ENCODE assay signal across 11 cellular contexts in genomic region chr21:33011462-33011861, GRCh38. TPM values are rescaled to one million over a fixed set of nuclear protein-coding genes. Genes with fewer than 3 reads are reported as not detected.
DNase-seq lines count a peak whose midpoint lies in the region; ATAC-seq and TF ChIP-seq lines count a peak whose summit lies in the region.
"Had no signal": no experiment of that assay in that cellular context is flagged by ENCODE, and none has a peak within 500 bp of the region (broad histone marks: within the 10 kb centered on the region; RNA-seq: fewer than 3 reads in every experiment).

No MANE protein-coding gene starts in this region.

- no peaks in the 10 kb centered on the region for H3K4me1 Mint-ChIP-seq in CD4-positive, alpha-beta T cell (ENCODE audit: low read depth)
- H3K4me1 Mint-ChIP-seq: CD4-positive, alpha-beta memory T cell had no signal

- ATAC-seq in heart right ventricle (no peak), HG02970 (IDR thresholded peaks at IDR 0.05; ENCODE audit: low FRiP score, unreplicated experiment) (no peak)
- ATAC-seq in CD4-positive, alpha-beta T cell (ENCODE audit: poor library complexity): no peak

- H3K36me3 ChIP-seq in right atrium auricular region: no peaks in the 10 kb centered on the region
- no peaks in the 10 kb centered on the region for H3K36me3 ChIP-seq in heart right ventricle
- no peaks in the 10 kb centered on the region for H3K36me3 ChIP-seq in hepatocyte (replicated peaks; ENCODE audit: insufficient read depth, low read depth)

- DNase-seq in right atrium auricular region (ENCODE audit: low spot score) (peak; percentile 61), heart right ventricle (no peak), SK-MEL-5 (ENCODE audit: low read depth, low spot score) (peak; percentile 24), hepatocyte (ENCODE audit: low spot score) (peak; percentile 48), NOMO-1 (lab: John Stamatoyannopoulos, UW; ENCODE audit: unreplicated experiment in 2 of 2) (no peak), GM20000 (ENCODE audit: low spot score) (no peak)
- DNase-seq in CD4-positive, alpha-beta T cell: no peak
- DNase-seq: activated naive CD4-positive, alpha-beta T cell; CD4-positive, alpha-beta memory T cell; effector CD4-positive, alpha-beta T cell had no signal

- H3K36me3 Mint-ChIP-seq in CD4-positive, alpha-beta T cell (ENCODE audit: low read depth): no peaks in the 10 kb centered on the region
- H3K36me3 Mint-ChIP-seq: CD4-positive, alpha-beta memory T cell had no signal

- CTCF ChIA-PET in CD4-positive, alpha-beta T cell (lab: Charles Lee): no interaction called here

- H2AFZ ChIP-seq in hepatocyte: no peak overlapping the region

- no peak overlapping the region for H3K4me3 Mint-ChIP-seq in CD4-positive, alpha-beta T cell
- H3K4me3 Mint-ChIP-seq: CD4-positive, alpha-beta memory T cell had no signal

- H3K27ac Mint-ChIP-seq in CD4-positive, alpha-beta T cell: no peak overlapping the region
- H3K27ac Mint-ChIP-seq: CD4-positive, alpha-beta memory T cell had no signal

- H3K4me3 ChIP-seq in right atrium auricular region: no peak overlapping the region
- no peak overlapping the region for H3K4me3 ChIP-seq in heart right ventricle
- no peak overlapping the region for H3K4me3 ChIP-seq in hepatocyte

- H3K27me3 ChIP-seq in right atrium auricular region (no peaks in the 10 kb centered on the region), heart right ventricle (peaks cover 0 to 77% (median 38%) of the 10 kb centered on the region in 7 donors), hepatocyte (peaks cover 40% of the 10 kb centered on the region)
- peaks cover 4% of the 10 kb centered on the region for H3K27me3 ChIP-seq in CD4-positive, alpha-beta T cell (ENCODE audit: control insufficient read depth, insufficient read depth, low read length)

- H3K27me3 Mint-ChIP-seq in CD4-positive, alpha-beta T cell: peaks cover 63% of the 10 kb centered on the region

- intact Hi-C loops in heart right ventricle (cut with DNase I): loop anchor here in 1 of 10 donors (10.0 kb wide), 1 partner anchor 113 kb away; no protein-coding TSS in a partner anchor
- intact Hi-C loops in CD4-positive, alpha-beta T cell (cut with DNase I, micrococcal nuclease): no loop called here

- H4K20me1 ChIP-seq in hepatocyte (ENCODE audit: insufficient read depth, poor library complexity, severe bottlenecking): no peaks in the 10 kb centered on the region

- H3K27ac ChIP-seq in right atrium auricular region: no peak overlapping the region
- H3K27ac ChIP-seq in heart right ventricle: no peak overlapping the region
- no peak overlapping the region for H3K27ac ChIP-seq in hepatocyte
- no peak overlapping the region for H3K27ac ChIP-seq in CD4-positive, alpha-beta T cell (ENCODE audit: low read depth, low read length)

- in situ Hi-C loops in SK-MEL-5 (cut with HindIII; ENCODE audit: low pct_unique_long_range_greater_than_20kb, low sequenced_read_pairs): no loop called here

- H3K4me1 ChIP-seq in right atrium auricular region (no peaks in the 10 kb centered on the region), heart right ventricle (peaks cover 0 to 24% (median 0%) of the 10 kb centered on the region in 9 donors), hepatocyte (ENCODE audit: insufficient read depth) (no peaks in the 10 kb centered on the region)

- WGBS in heart right ventricle, 2 donors: 80 to 81% methylated on average over 3 of the region's 3 CpGs
- 65% methylated on average over 3 of the region's 3 CpGs for WGBS in hepatocyte (ENCODE audit: low lambda C conversion rate, missing lambda C conversion rate)

- POLR2A ChIA-PET in CD4-positive, alpha-beta T cell (lab: Charles Lee): no interaction called here

- no peak overlapping the region for H3K4me2 ChIP-seq in hepatocyte

- TF ChIP-seq CTCF in right atrium auricular region (IDR thresholded peaks at IDR 0.05): no peak
- TF ChIP-seq CTCF in heart right ventricle (IDR thresholded peaks at IDR 0.05): no peak
- no peak for TF ChIP-seq CTCF in hepatocyte (IDR thresholded peaks at IDR 0.05; ENCODE audit: poor library complexity)
- TF ChIP-seq CTCF in CD4-positive, alpha-beta T cell (IDR thresholded peaks at IDR 0.05): no peak
- TF ChIP-seq CTCF in GM20000 (IDR thresholded peaks at IDR 0.05; ENCODE audit: extremely low read depth, missing control alignments): no peak

- no peaks in the 10 kb centered on the region for H3K9me2 ChIP-seq in hepatocyte (replicated peaks; ENCODE audit: insufficient read depth)

- H3K9me3 ChIP-seq in right atrium auricular region (no peaks in the 10 kb centered on the region), heart right ventricle (no peaks in the 10 kb centered on the region), hepatocyte (ENCODE audit: low read depth) (no peaks in the 10 kb centered on the region)
- no peaks in the 10 kb centered on the region for H3K9me3 ChIP-seq in CD4-positive, alpha-beta T cell (ENCODE audit: control insufficient read depth, low read length)

- H3K9me3 Mint-ChIP-seq in CD4-positive, alpha-beta T cell: no peaks in the 10 kb centered on the region

- no peaks in the 10 kb centered on the region for H3K79me2 ChIP-seq in hepatocyte

RNA-seq across cellular contexts. Expression of gene OLIG2, which starts 14.3 kb away (rescaled TPM):
- total RNA-seq in right atrium auricular region (not detected), heart right ventricle (not detected), hepatocyte (not detected in 2 replicates)
- polyA plus RNA-seq in heart right ventricle (not detected), hepatocyte (not detected in 2 replicates)
- 24.4 and 25.8 TPM in 2 replicates for total RNA-seq in SK-MEL-5 (2014; rRNA removed; shearing (Covaris generic))
- 53.7 and 67.9 TPM in 2 replicates for polyA plus RNA-seq in SK-MEL-5 (2015; cell fraction: cytosol; rRNA removed)
- polyA plus RNA-seq in SK-MEL-5 (2015; cell fraction: nucleus; rRNA removed): 24.1 and 33.4 TPM in 2 replicates
- not detected for total RNA-seq in CD4-positive, alpha-beta T cell
- total RNA-seq: CD4-positive, alpha-beta memory T cell had no signal
- polyA plus RNA-seq: CD4-positive, alpha-beta memory T cell had no signal

RNA-seq across cellular contexts. Expression of gene OLIG1, which starts 58.5 kb away (rescaled TPM):
- total RNA-seq in right atrium auricular region: not detected
- total RNA-seq in heart right ventricle: under 1 TPM in 4 of 10 donors, not detected in 6; 0.09 to 0.49 (median 0.12) TPM
- polyA plus RNA-seq in heart right ventricle: not detected
- 0.96 and 1.5 TPM in 2 replicates for total RNA-seq in SK-MEL-5 (2014; rRNA removed; shearing (Covaris generic))
- 5.5 and 6.0 TPM in 2 replicates for polyA plus RNA-seq in SK-MEL-5 (2015; cell fraction: cytosol; rRNA removed)
- polyA plus RNA-seq in SK-MEL-5 (2015; cell fraction: nucleus; rRNA removed): 7.5 and 9.8 TPM in 2 replicates
- not detected in 2 replicates for total RNA-seq in hepatocyte
- not detected in 2 replicates for polyA plus RNA-seq in hepatocyte
- not detected for total RNA-seq in CD4-positive, alpha-beta T cell
- total RNA-seq: CD4-positive, alpha-beta memory T cell had no signal
- polyA plus RNA-seq: CD4-positive, alpha-beta memory T cell had no signal

Comparison
In these comparisons a context has a peak if more than half of its experiments do, and no peak if none do; other contexts are left out.
1. DNase-seq: peak in right atrium auricular region (single experiment), SK-MEL-5 (single experiment) and hepatocyte (single experiment); none in heart right ventricle (0 of 2), CD4-positive, alpha-beta T cell (0 of 10), NOMO-1 (0 of 2) and GM20000 (single experiment).
2. RNA of gene OLIG2, which starts 14.3 kb away (total RNA-seq): 24.4 to 25.8 TPM in SK-MEL-5; not detected in right atrium auricular region, not detected in heart right ventricle, not detected in hepatocyte and not detected in CD4-positive, alpha-beta T cell; every median in the first group is over 10 times any median in the second.